Comparison of ENCODE assay signal across 26 cellular contexts in genomic region chr13:49476529-49476928, GRCh38.
"Had no signal": no experiment of that assay in that cellular context is flagged by ENCODE, and none has a peak within 500 bp of the region (broad histone marks: within the 10 kb centered on the region; RNA-seq: fewer than 3 reads in every experiment).

No MANE protein-coding gene starts in this region.

- ATAC-seq: effector memory CD8-positive, alpha-beta T cell; esophagus mucosa; foreskin keratinocyte; gastrocnemius medialis; gastroesophageal sphincter; heart left ventricle; heart right ventricle had no signal

- DNase-seq: colonic mucosa; cortex of kidney; dermis blood vessel endothelial cell; dorsolateral prefrontal cortex; effector CD4-positive, alpha-beta T cell; effector CD8-positive, alpha-beta T cell; effector memory CD4-positive, alpha-beta T cell; effector memory CD8-positive, alpha-beta T cell; endodermal cell; erythroblast; esophagus squamous epithelium; foreskin fibroblast; foreskin keratinocyte; foreskin melanocyte; gastrocnemius medialis; glutamatergic neuron; head of caudate nucleus; heart left ventricle; heart right ventricle had no signal

- H3K27ac ChIP-seq: colonic mucosa, coronary artery, dorsolateral prefrontal cortex, epithelial cell of prostate, esophagus muscularis mucosa, esophagus squamous epithelium, foreskin keratinocyte, gastrocnemius medialis, gastroesophageal sphincter, heart left ventricle, heart right ventricle, hepatocyte had no signal

- H3K4me3 Mint-ChIP-seq: dendritic cell treated with granulocyte-macrophage colony-stimulating factor and Interleukin-4, amounts not matched to agents 40 ng/mL and 50 ng/mL, for 4 days; effector memory CD8-positive, alpha-beta T cell; endodermal cell had no signal

- H3K27ac Mint-ChIP-seq: dendritic cell treated with granulocyte-macrophage colony-stimulating factor and Interleukin-4, amounts not matched to agents 40 ng/mL and 50 ng/mL, for 4 days; effector memory CD8-positive, alpha-beta T cell; endodermal cell had no signal

- H3K4me3 ChIP-seq: colonic mucosa, coronary artery, dorsolateral prefrontal cortex, esophagus muscularis mucosa, esophagus squamous epithelium, gastrocnemius medialis, gastroesophageal sphincter, heart left ventricle, heart right ventricle, hepatocyte had no signal

- H3K9me3 Mint-ChIP-seq: dendritic cell treated with granulocyte-macrophage colony-stimulating factor and Interleukin-4, amounts not matched to agents 40 ng/mL and 50 ng/mL, for 4 days; effector memory CD8-positive, alpha-beta T cell; endodermal cell had no signal

- H3K4me1 Mint-ChIP-seq: endodermal cell had no signal
